ENCODE assay signal across 11 cellular contexts in genomic region chr11:91660036-91660435, GRCh38.
"Had no signal": no experiment of that assay in that cellular context is flagged by ENCODE, and none has a peak within 500 bp of the region (broad histone marks: within the 10 kb centered on the region; RNA-seq: fewer than 3 reads in every experiment).

No MANE protein-coding gene starts in this region.

- H3K9ac ChIP-seq: GM23248 had no signal

- FAIRE-seq: H1, H54 had no signal

- H3K27ac ChIP-seq: GM23248 had no signal

- H3K27ac Mint-ChIP-seq: GM23338, H9, HFFc6 had no signal

- H3K4me3 Mint-ChIP-seq: GM23338, H9, HFFc6 had no signal

- H3K4me3 ChIP-seq: GM23248, GM23338, HAP-1 had no signal

- ATAC-seq: GM23338, HCT116 had no signal

- H3K9me3 ChIP-seq: HAP-1 had no signal

- DNase-seq: GM23248, GOT3, H7, H9, HCEC 1CT, HFFc6 had no signal

- H2AFZ ChIP-seq: GM23248, GM23338 had no signal

- H3K9me3 Mint-ChIP-seq: GM23338, H9 had no signal

- H3K4me2 ChIP-seq: GM23338 had no signal

- H3K36me3 ChIP-seq: HAP-1 had no signal
